Comparison of ENCODE assay signal across 8 cellular contexts in the genomic region with DNA sequence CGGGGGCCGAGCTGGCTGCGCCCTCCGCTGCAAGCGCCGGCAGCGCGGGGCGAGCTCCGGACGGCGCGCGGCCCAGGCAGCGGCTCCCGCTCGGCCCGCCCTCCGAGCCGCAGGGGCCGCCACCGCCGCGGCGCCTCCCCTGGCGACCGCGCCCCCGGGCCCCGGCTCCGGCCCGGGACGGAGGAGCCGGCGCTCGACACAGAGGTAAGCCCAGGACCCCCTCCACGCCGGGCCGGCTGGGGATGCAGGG. TPM values are rescaled to one million over a fixed set of nuclear protein-coding genes. Genes with fewer than 3 reads are reported as not detected.
DNase-seq lines count a peak whose midpoint lies in the region; ATAC-seq, FAIRE-seq and TF ChIP-seq lines count a peak whose summit lies in the region.

No MANE protein-coding gene starts in this region.

- H3K4me1 ChIP-seq in SK-N-SH (ENCODE audit: control insufficient read depth in 1 of 2, insufficient read depth in 2 of 2, low read depth in 1 of 2, low read length in 1 of 2) (peaks cover 8 to 9% of the 10 kb centered on the region in 2 experiments), kidney (ENCODE audit: control insufficient read depth in 1 of 2, insufficient read depth in 1 of 2, low read depth in 1 of 2, low read length in 2 of 2) (peaks cover 5 to 7% of the 10 kb centered on the region in 2 donors), upper lobe of left lung (peaks cover 7 to 40% (median 17%) of the 10 kb centered on the region in 4 donors)

- TF ChIP-seq RAD21 in SK-N-SH (IDR thresholded peaks at IDR 0.05; ENCODE audit: low read length) = no peak

- H3K4me3 ChIP-seq in SK-N-SH (ENCODE audit: low read depth in 2 of 2, low read length in 1 of 2) (peak overlapping the region; percentile 67 to 95), WERI-Rb-1 (ENCODE audit: low read depth, low read length) (peak overlapping the region; percentile 64), kidney (ENCODE audit: low read length in 2 of 2) (peak overlapping the region in 1 of 2 donors; percentile 69), upper lobe of left lung (peak overlapping the region; percentile 62 to 96 (median 78))

- no peak overlapping the region for H2AFZ ChIP-seq in SK-N-SH (ENCODE audit: low read depth)

- H3K9me2 ChIP-seq in SK-N-SH = no peaks in the 10 kb centered on the region

- WGBS in SK-N-SH (ENCODE audit: low lambda C conversion rate) = 0% methylated on average over 8 of the region's 39 CpGs
- WGBS in upper lobe of left lung, 2 donors = no CpG with 5 or more reads among the region's 39 CpGs

- FAIRE-seq in kidney (lab: Jason Lieb, UNC) = no peak

- ATAC-seq in SK-N-SH treated with all-trans-retinoic acid at 6 μM for 48 hours (no peak), HG02759 (IDR thresholded peaks at IDR 0.05; ENCODE audit: unreplicated experiment) (peak; percentile 58), upper lobe of left lung (ENCODE audit: low FRiP score in 2 of 2) (no peak)

- TF ChIP-seq CTCF in SK-N-SH (IDR thresholded peaks at IDR 0.05) (no peak), WERI-Rb-1 (IDR thresholded peaks at IDR 0.05; ENCODE audit: low read depth, low read length) (no peak), kidney (IDR thresholded peaks at IDR 0.05; ENCODE audit: borderline replicate concordance, extremely low read depth, insufficient read depth) (no peak), upper lobe of left lung (IDR thresholded peaks at IDR 0.05) (no peak)

- TF ChIP-seq EP300 in SK-N-SH (IDR thresholded peaks at IDR 0.05; ENCODE audit: borderline replicate concordance in 1 of 2, low read depth in 1 of 2, low read length in 1 of 2) (no peak), upper lobe of left lung (IDR thresholded peaks at IDR 0.05) (no peak)

- H3K9ac ChIP-seq in SK-N-SH (peak overlapping the region; percentile 75; the same call in 1 of the 2 replicates), kidney (ENCODE audit: low read length in 2 of 2) (no peak overlapping the region)

- POLR2A ChIA-PET in SK-N-SH (lab: Yijun Ruan, JAX) = interaction anchor here (0.8 kb wide), 1 partner anchor 177 kb away, joined by 3 read pairs; no protein-coding TSS in a partner anchor

- peaks cover 52% of the 10 kb centered on the region for H3K79me2 ChIP-seq in SK-N-SH (ENCODE audit: insufficient read depth)

- no peak for TF ChIP-seq POLR2A in upper lobe of left lung (IDR thresholded peaks at IDR 0.05)

- H3F3A ChIP-seq in SK-N-SH (replicated peaks; ENCODE audit: insufficient read depth) = peaks cover 38% of the 10 kb centered on the region

- H3K36me3 ChIP-seq in SK-N-SH (replicated peaks in 1 of 2; ENCODE audit: control insufficient read depth in 1 of 2, insufficient read depth in 2 of 2, low read length in 1 of 2) = no peaks in the 10 kb centered on the region
- H3K36me3 ChIP-seq in WERI-Rb-1 = no peaks in the 10 kb centered on the region
- no peaks in the 10 kb centered on the region for H3K36me3 ChIP-seq in kidney (ENCODE audit: control insufficient read depth in 1 of 2, insufficient read depth in 2 of 2, low read length in 2 of 2)
- H3K36me3 ChIP-seq in upper lobe of left lung = no peaks in the 10 kb centered on the region

- no peaks in the 10 kb centered on the region for H3K27me3 ChIP-seq in SK-N-SH (ENCODE audit: insufficient read depth)
- H3K27me3 ChIP-seq in WERI-Rb-1 (ENCODE audit: insufficient read depth, low read depth, severe bottlenecking) = no peaks in the 10 kb centered on the region
- no peaks in the 10 kb centered on the region for H3K27me3 ChIP-seq in upper lobe of left lung

- H3K9me3 ChIP-seq in SK-N-SH (no peaks in the 10 kb centered on the region), WERI-Rb-1 (ENCODE audit: severe bottlenecking) (no peaks in the 10 kb centered on the region), kidney (ENCODE audit: control insufficient read depth in 1 of 2, low read length in 2 of 2) (no peaks in the 10 kb centered on the region), upper lobe of left lung (no peaks in the 10 kb centered on the region)

- H3K4me2 ChIP-seq in SK-N-SH = no peak overlapping the region; the same call in 1 of the 2 replicates

- peak overlapping the region; percentile 71 to 92 for H3K27ac ChIP-seq in SK-N-SH (ENCODE audit: low read depth in 2 of 2, low read length in 1 of 2)
- peak overlapping the region; percentile 78 for H3K27ac ChIP-seq in WERI-Rb-1
- H3K27ac ChIP-seq in kidney (ENCODE audit: low read depth in 2 of 2, low read length in 2 of 2) = peak overlapping the region; percentile 81 to 90
- H3K27ac ChIP-seq in upper lobe of left lung = peak overlapping the region; percentile 92 to 95 (median 94)

- DNase-seq in SK-N-SH (no peak), WERI-Rb-1 (no peak), kidney (no peak), upper lobe of left lung (no peak)
- no peak for DNase-seq in stimulated activated CD4-positive, alpha-beta T cell treated with anti-CD3 and anti-CD28 coated beads, Interleukin-1b, Interleukin-23, amount 100 ng/mL, for 48 hours
- DNase-seq in stimulated activated CD4-positive, alpha-beta T cell treated with anti-CD3 and anti-CD28 coated beads, Interleukin-2, amount 100 ng/mL, for 48 hours = no peak

- peaks cover 9% of the 10 kb centered on the region; the same call in 1 of the 2 replicates for H4K20me1 ChIP-seq in SK-N-SH (ENCODE audit: insufficient read depth)

- intact Hi-C loops in kidney (cut with DNase I) = loop anchor here (10.0 kb wide), 2 partner anchors 178 to 322 kb away; no protein-coding TSS in a partner anchor

- CTCF ChIA-PET in SK-N-SH (lab: Yijun Ruan, JAX) = interaction anchor here (0.8 to 2.9 kb wide), 7 partner anchors 9 to 327 kb away, joined by 3 to 14 read pairs (median 4); no protein-coding TSS in a partner anchor

TF ChIP-seq in SK-N-SH, 30 proteins besides CTCF, POLR2A, EP300 and RAD21 (continues in another document):
- TF ChIP-seq, protein P1, sequence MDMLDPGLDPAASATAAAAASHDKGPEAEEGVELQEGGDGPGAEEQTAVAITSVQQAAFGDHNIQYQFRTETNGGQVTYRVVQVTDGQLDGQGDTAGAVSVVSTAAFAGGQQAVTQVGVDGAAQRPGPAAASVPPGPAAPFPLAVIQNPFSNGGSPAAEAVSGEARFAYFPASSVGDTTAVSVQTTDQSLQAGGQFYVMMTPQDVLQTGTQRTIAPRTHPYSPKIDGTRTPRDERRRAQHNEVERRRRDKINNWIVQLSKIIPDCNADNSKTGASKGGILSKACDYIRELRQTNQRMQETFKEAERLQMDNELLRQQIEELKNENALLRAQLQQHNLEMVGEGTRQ (IDR thresholded peaks at IDR 0.05; ENCODE audit: borderline replicate concordance, low read depth, low read length) = no peak
- TF ChIP-seq FOSL2 (IDR thresholded peaks at IDR 0.05; ENCODE audit: borderline replicate concordance, low read depth) (no peak), MXI1 (IDR thresholded peaks at IDR 0.05; ENCODE audit: low read depth, low read length) (no peak), RXRA (IDR thresholded peaks at IDR 0.05; ENCODE audit: borderline replicate concordance, low read depth) (no peak), JUND (IDR thresholded peaks at IDR 0.05) (no peak), TEAD4 (IDR thresholded peaks at IDR 0.05; ENCODE audit: borderline replicate concordance, insufficient read depth) (no peak), CHD2 (IDR thresholded peaks at IDR 0.05; ENCODE audit: low read length, partially characterized antibody) (no peak), GABPA (IDR thresholded peaks at IDR 0.05; ENCODE audit: low read depth) (no peak), RFX5 (IDR thresholded peaks at IDR 0.05; ENCODE audit: low read length) (no peak), NFIC (IDR thresholded peaks at IDR 0.05; ENCODE audit: borderline replicate concordance) (no peak), GATA2 (CRISPR knock-in tag; IDR thresholded peaks at IDR 0.05) (no peak), SIN3A (IDR thresholded peaks at IDR 0.05; ENCODE audit: borderline replicate concordance, low read depth, low read length) (no peak)
- TF ChIP-seq, protein P2, sequence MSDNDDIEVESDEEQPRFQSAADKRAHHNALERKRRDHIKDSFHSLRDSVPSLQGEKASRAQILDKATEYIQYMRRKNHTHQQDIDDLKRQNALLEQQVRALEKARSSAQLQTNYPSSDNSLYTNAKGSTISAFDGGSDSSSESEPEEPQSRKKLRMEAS (IDR thresholded peaks at IDR 0.05; ENCODE audit: low read depth) = no peak

TF ChIP-seq in SK-N-SH treated with all-trans-retinoic acid at 6 μM for 48 hours, 23 proteins besides CTCF, POLR2A, EP300 and RAD21:
- TF ChIP-seq ZNF70 (CRISPR knock-in tag; IDR thresholded peaks at IDR 0.05) = no peak
- TF ChIP-seq ARNTL (CRISPR knock-in tag; IDR thresholded peaks at IDR 0.05; ENCODE audit: borderline replicate concordance, low read depth) = no peak
- no peak for TF ChIP-seq TCF4 (CRISPR knock-in tag; IDR thresholded peaks at IDR 0.05; ENCODE audit: borderline replicate concordance)
- no peak for TF ChIP-seq ZNF8 (CRISPR knock-in tag; IDR thresholded peaks at IDR 0.05)
- TF ChIP-seq SNAI2 (CRISPR knock-in tag; IDR thresholded peaks at IDR 0.05) = no peak
TF ChIP-seq in SK-N-SH treated with all-trans-retinoic acid at 6 μM for 48 hours: peak in this region for 0.

RNA-seq across cellular contexts. Expression of a gene that starts 0.2 kb away (rescaled TPM):
- polyA plus RNA-seq in SK-N-SH (2012; rRNA removed) (77.7 and 86.8 TPM in 2 replicates), kidney (ENCODE audit: insufficient read depth, low read depth, low replicate concordance) (86.1 TPM)
- 88.6 and 91.1 TPM in 2 replicates for polyA plus RNA-seq in SK-N-SH (2012; cell fraction: cytosol; rRNA removed)
- polyA plus RNA-seq in SK-N-SH (2012; cell fraction: nucleus; rRNA removed) = 42.9 and 50.4 TPM in 2 replicates
- total RNA-seq in kidney (166 TPM), upper lobe of left lung (100 to 1,000 TPM in 2 of 6 donors, 10 to 100 TPM in 4; 57.6 to 127 (median 80.4) TPM)
